ENCODE assay signal across 8 cellular contexts in the genomic region with DNA sequence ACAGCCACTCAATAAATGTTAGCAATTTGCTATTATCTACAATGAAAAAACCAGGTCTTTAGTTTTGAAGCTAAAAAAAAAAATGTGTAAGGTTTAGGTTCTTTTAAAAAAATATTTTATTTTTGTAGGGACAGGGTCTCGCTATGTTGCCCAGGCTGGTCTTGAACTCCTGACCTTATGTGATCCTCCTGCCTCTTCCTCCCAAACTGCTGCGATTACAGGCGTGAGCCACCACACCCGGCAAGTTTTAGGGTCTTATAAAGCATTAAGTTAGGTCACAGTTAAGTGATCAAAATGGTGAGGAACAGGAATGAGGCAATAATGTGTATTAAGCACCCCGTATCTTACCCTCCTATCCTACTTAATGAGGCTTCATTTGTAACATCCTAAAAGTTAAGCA. TPM values are rescaled to one million over a fixed set of nuclear protein-coding genes. Genes with fewer than 3 reads are reported as not detected.
DNase-seq lines count a peak whose midpoint lies in the region; ATAC-seq and TF ChIP-seq lines count a peak whose summit lies in the region.

No MANE protein-coding gene starts in this region.

- BruUV-seq in mammary epithelial cell (replicated peaks; lab: Mats Ljungman, UMichigan) = no TSS peak

- peak overlapping the region; percentile 97 for H3K4me3 Mint-ChIP-seq in T-helper 2 cell treated with Interferon-gamma antibody and Interleukin-4, amounts not matched to agents 5 μg/mL and 100 μg/mL, for 36 hours
- H3K4me3 Mint-ChIP-seq in naive B cell = peak overlapping the region; percentile 95 to 100 (median 98)

- CTCF ChIA-PET in mammary epithelial cell (lab: Charles Lee; ENCODE audit: low non-redundant PET) = no interaction called here

- H3K27me3 Mint-ChIP-seq in T-helper 2 cell treated with Interferon-gamma antibody and Interleukin-4, amounts not matched to agents 5 μg/mL and 100 μg/mL, for 36 hours (ENCODE audit: low read depth) = no peaks in the 10 kb centered on the region
- peaks cover 0 to 18% (median 14%) of the 10 kb centered on the region in 3 donors for H3K27me3 Mint-ChIP-seq in naive B cell

- no peaks in the 10 kb centered on the region for H3K27me3 ChIP-seq in mammary epithelial cell (ENCODE audit: insufficient read depth, low read length)

- H3K36me3 Mint-ChIP-seq in T-helper 2 cell treated with Interferon-gamma antibody and Interleukin-4, amounts not matched to agents 5 μg/mL and 100 μg/mL, for 36 hours (ENCODE audit: low read depth) = peaks cover 19% of the 10 kb centered on the region
- H3K36me3 Mint-ChIP-seq in naive B cell = peaks cover 8 to 27% of the 10 kb centered on the region in 2 donors

- H3K36me3 ChIP-seq in mammary epithelial cell (ENCODE audit: insufficient read depth, low read length) = peaks cover 2% of the 10 kb centered on the region

- dilution Hi-C loops in mammary epithelial cell (cut with HindIII; ENCODE audit: low sequenced_read_pairs) = no loop called here

- peak overlapping the region; percentile 95 for H3K9ac ChIP-seq in mammary epithelial cell (ENCODE audit: insufficient read depth, low read length)

- ATAC-seq in HG03460 (IDR thresholded peaks at IDR 0.05; ENCODE audit: unreplicated experiment) (peak; percentile 11), naive B cell (ENCODE audit: low read depth in 2 of 2) (no peak)

- TF ChIP-seq CTCF in mammary epithelial cell (conservative IDR thresholded peaks at IDR 0.05 in 1 of 2, IDR thresholded peaks at IDR 0.05 in 1 of 2; ENCODE audit: extremely low read depth in 1 of 2, insufficient read depth in 1 of 2, low read depth in 1 of 2, low read length in 2 of 2) = no peak

- no peaks in the 10 kb centered on the region for H4K20me1 ChIP-seq in mammary epithelial cell (ENCODE audit: insufficient read depth, low read length)

- H3K27ac Mint-ChIP-seq in T-helper 2 cell treated with Interferon-gamma antibody and Interleukin-4, amounts not matched to agents 5 μg/mL and 100 μg/mL, for 36 hours = peak overlapping the region; percentile 96
- H3K27ac Mint-ChIP-seq in naive B cell = peak overlapping the region; percentile 90 to 99 (median 98)

- DNase-seq in T-helper 2 cell treated with Interferon-gamma antibody and Interleukin-4, amounts not matched to agents 5 μg/mL and 100 μg/mL, for 36 hours (ENCODE audit: low spot score) = no peak
- DNase-seq in T-helper 2 cell (no peak), mammary epithelial cell (no peak), naive B cell (no peak), UCSD-AML1 (lab: John Stamatoyannopoulos, UW; ENCODE audit: unreplicated experiment) (no peak), caudate nucleus (lab: John Stamatoyannopoulos, UW) (no peak), HuH-7.5 (ENCODE audit: low spot score) (no peak)

- H3K79me2 ChIP-seq in mammary epithelial cell (ENCODE audit: insufficient read depth, low read length) = peaks cover 54% of the 10 kb centered on the region

- H3K4me2 ChIP-seq in mammary epithelial cell (ENCODE audit: insufficient read depth, low read depth, low read length) = peak overlapping the region; percentile 81

- peaks cover 7% of the 10 kb centered on the region for H3K9me3 ChIP-seq in mammary epithelial cell (replicated peaks; ENCODE audit: insufficient read depth, low read length)

- H3K9me3 Mint-ChIP-seq in T-helper 2 cell treated with Interferon-gamma antibody and Interleukin-4, amounts not matched to agents 5 μg/mL and 100 μg/mL, for 36 hours = peaks cover 18% of the 10 kb centered on the region
- peaks cover 10 to 23% (median 17%) of the 10 kb centered on the region in 7 donors for H3K9me3 Mint-ChIP-seq in naive B cell

- H3K27ac ChIP-seq in mammary epithelial cell (ENCODE audit: insufficient read depth, low read depth, low read length) (peak overlapping the region; percentile 96), caudate nucleus (ENCODE audit: low read depth, low read length) (no peak overlapping the region)

- peak overlapping the region; percentile 68 to 82 (median 79) for H3K4me3 ChIP-seq in mammary epithelial cell (replicated peaks in 1 of 3; ENCODE audit: insufficient read depth in 1 of 3, low read depth in 2 of 3, low read length in 3 of 3)

- peak overlapping the region; percentile 96 for H2AFZ ChIP-seq in mammary epithelial cell (ENCODE audit: low read depth, low read length)

- in situ Hi-C loops in mammary epithelial cell (cut with MboI; ENCODE audit: low sequenced_read_pairs in 2 of 2) = no loop called here

- 38% methylated on average over 5 of the region's 5 CpGs for WGBS in mammary epithelial cell (ENCODE audit: low coverage, missing lambda C conversion rate)

- intact Hi-C loops in mammary epithelial cell (cut with micrococcal nuclease) = loop anchor here (5.0 kb wide), 2 partner anchors 112 to 313 kb away; a partner anchor contains a TSS

- peaks cover 15% of the 10 kb centered on the region for H3K4me1 ChIP-seq in mammary epithelial cell (ENCODE audit: insufficient read depth, low read length)

- H3K4me1 Mint-ChIP-seq in T-helper 2 cell treated with Interferon-gamma antibody and Interleukin-4, amounts not matched to agents 5 μg/mL and 100 μg/mL, for 36 hours (ENCODE audit: low read depth) = peaks cover 22% of the 10 kb centered on the region
- H3K4me1 Mint-ChIP-seq in naive B cell = peaks cover 16 to 32% (median 23%) of the 10 kb centered on the region in 3 donors

RNA-seq across cellular contexts. Expression of a gene that starts 0.8 kb away (rescaled TPM):
- 10 to 100 TPM; 14.7 to 63.5 TPM for total RNA-seq in mammary epithelial cell
- 44.8 TPM for polyA plus RNA-seq in mammary epithelial cell
- polyA minus RNA-seq in mammary epithelial cell = 5.2 TPM
- 100 to 1,000 TPM in 1 of 6 donors, 10 to 100 TPM in 5; 57.3 to 110 (median 82.2) TPM for polyA plus RNA-seq in naive B cell (ENCODE audit: low read depth in 6 of 6)
